In genomic region chr9:93071464-93071863, GRCh38 we compare ENCODE assay signal across 8 cellular contexts. TPM values are rescaled to one million over a fixed set of nuclear protein-coding genes. Genes with fewer than 3 reads are reported as not detected.
DNase-seq lines count a peak whose midpoint lies in the region; ATAC-seq and TF ChIP-seq lines count a peak whose summit lies in the region.

No MANE protein-coding gene starts in this region.

- peak overlapping the region; percentile 90 for H3K4me2 ChIP-seq in BLaER1

- DNase-seq in GM03348 (ENCODE audit: low spot score) (peak; percentile 47), RKO (ENCODE audit: low spot score) (peak; percentile 46), left ventricle myocardium superior (peak; percentile 12), colonic mucosa (no peak), NCI-H1694 treated with DMSO at 0.1 percent for 48 hours (lab: John Stamatoyannopoulos, UW) (no peak)

- peaks cover 4% of the 10 kb centered on the region; the same call in 1 of the 2 replicates for H4K20me1 ChIP-seq in BLaER1

- peaks cover 55% of the 10 kb centered on the region for H3K36me3 ChIP-seq in BLaER1
- no peaks in the 10 kb centered on the region for H3K36me3 ChIP-seq in colonic mucosa

- ATAC-seq in left ventricle myocardium superior (peak; percentile 40), HG03196 (IDR thresholded peaks at IDR 0.05; ENCODE audit: unreplicated experiment) (no peak), GM18858 (IDR thresholded peaks at IDR 0.05; ENCODE audit: unreplicated experiment) (no peak)

- H3K4me3 ChIP-seq in BLaER1 (no peak overlapping the region), colonic mucosa (no peak overlapping the region)

- no peak for TF ChIP-seq CTCF in colonic mucosa (IDR thresholded peaks at IDR 0.05)

- H3K9ac ChIP-seq in BLaER1 (no peak overlapping the region), colonic mucosa (ENCODE audit: low read depth in 2 of 2, low read length in 2 of 2) (no peak overlapping the region)

- intact Hi-C loops in left ventricle myocardium superior (cut with micrococcal nuclease): no loop called here
- intact Hi-C loops in colonic mucosa (cut with DNase I): no loop called here

- no peak overlapping the region for H3K27ac ChIP-seq in BLaER1
- no peak overlapping the region for H3K27ac ChIP-seq in colonic mucosa

- H3K27me3 ChIP-seq in BLaER1: no peaks in the 10 kb centered on the region
- no peaks in the 10 kb centered on the region for H3K27me3 ChIP-seq in colonic mucosa

- no peaks in the 10 kb centered on the region for H3K9me3 ChIP-seq in BLaER1
- no peaks in the 10 kb centered on the region for H3K9me3 ChIP-seq in colonic mucosa

- H3K4me1 ChIP-seq in BLaER1: peaks cover 41% of the 10 kb centered on the region
- no peaks in the 10 kb centered on the region for H3K4me1 ChIP-seq in colonic mucosa

RNA-seq across cellular contexts. Expression of gene SUSD3, which starts 13.0 kb away (rescaled TPM):
- total RNA-seq in left ventricle myocardium superior (0.87 TPM), colonic mucosa (1 to 10 TPM; 1.6 to 2.2 TPM)

RNA-seq across cellular contexts. Expression of gene CARD19, which starts 24.6 kb away (rescaled TPM):
- total RNA-seq in left ventricle myocardium superior: 22.4 TPM
- 10 to 100 TPM; 48.6 to 56.3 TPM for total RNA-seq in colonic mucosa

Comparison
In these comparisons a context has a peak if more than half of its experiments do, and no peak if none do; other contexts are left out.
1. DNase-seq: peak in GM03348 (single experiment), RKO (single experiment) and left ventricle myocardium superior (single experiment); none in colonic mucosa (single experiment) and NCI-H1694 treated with DMSO at 0.1 percent for 48 hours (single experiment).